Comparison of ENCODE assay signal across 13 cellular contexts in genomic region chr1:39959651-39960333, GRCh38. TPM values are rescaled to one million over a fixed set of nuclear protein-coding genes. Genes with fewer than 3 reads are reported as not detected.
DNase-seq lines count a peak whose midpoint lies in the region; ATAC-seq and TF ChIP-seq lines count a peak whose summit lies in the region.
"Had no signal": no experiment of that assay in that cellular context is flagged by ENCODE, and none has a peak within 500 bp of the region (broad histone marks: within the 10 kb centered on the region; RNA-seq: fewer than 3 reads in every experiment).

No MANE protein-coding gene starts in this region.

- H3K4me3 Mint-ChIP-seq in activated CD4-positive, alpha-beta T cell treated with anti-CD3 and anti-CD28 coated beads for 36 hours, result no peak overlapping the region
- no peak overlapping the region for H3K4me3 Mint-ChIP-seq in T-helper 2 cell treated with Interferon-gamma antibody and Interleukin-4, amounts not matched to agents 5 μg/mL and 100 μg/mL, for 36 hours
- H3K4me3 Mint-ChIP-seq: nephron had no signal

- H3K36me3 ChIP-seq in suprapubic skin (peaks cover 4% of the 10 kb centered on the region), BE2C (no peaks in the 10 kb centered on the region)

- WGBS in suprapubic skin, result 67% methylated on average over 8 of the region's 12 CpGs

- H3K9me3 Mint-ChIP-seq in activated CD4-positive, alpha-beta T cell treated with anti-CD3 and anti-CD28 coated beads for 36 hours (ENCODE audit: low read depth), result no peaks in the 10 kb centered on the region
- H3K9me3 Mint-ChIP-seq in T-helper 2 cell treated with Interferon-gamma antibody and Interleukin-4, amounts not matched to agents 5 μg/mL and 100 μg/mL, for 36 hours, result no peaks in the 10 kb centered on the region
- H3K9me3 Mint-ChIP-seq: nephron had no signal

- POLR2A ChIA-PET in activated CD4-positive, alpha-beta T cell treated with anti-CD3 and anti-CD28 coated beads for 36 hours (lab: Charles Lee), result no interaction called here

- H3K27ac ChIP-seq in suprapubic skin, result peak overlapping the region; percentile 71
- H3K27ac ChIP-seq: SK-N-MC had no signal

- H3K9me3 ChIP-seq in suprapubic skin (no peaks in the 10 kb centered on the region), BE2C (no peaks in the 10 kb centered on the region)

- H3K27ac Mint-ChIP-seq in activated CD4-positive, alpha-beta T cell treated with anti-CD3 and anti-CD28 coated beads for 36 hours, result peak overlapping the region; percentile 42
- H3K27ac Mint-ChIP-seq in T-helper 2 cell treated with Interferon-gamma antibody and Interleukin-4, amounts not matched to agents 5 μg/mL and 100 μg/mL, for 36 hours, result no peak overlapping the region
- H3K27ac Mint-ChIP-seq: nephron had no signal

- H3K36me3 Mint-ChIP-seq in activated CD4-positive, alpha-beta T cell treated with anti-CD3 and anti-CD28 coated beads for 36 hours (ENCODE audit: low read depth), result peaks cover 34% of the 10 kb centered on the region
- H3K36me3 Mint-ChIP-seq in T-helper 2 cell treated with Interferon-gamma antibody and Interleukin-4, amounts not matched to agents 5 μg/mL and 100 μg/mL, for 36 hours (ENCODE audit: low read depth), result no peaks in the 10 kb centered on the region

- no peak for TF ChIP-seq POLR2A in suprapubic skin (IDR thresholded peaks at IDR 0.05)

- H3K27me3 Mint-ChIP-seq in activated CD4-positive, alpha-beta T cell treated with anti-CD3 and anti-CD28 coated beads for 36 hours, result no peaks in the 10 kb centered on the region
- no peaks in the 10 kb centered on the region for H3K27me3 Mint-ChIP-seq in T-helper 2 cell treated with Interferon-gamma antibody and Interleukin-4, amounts not matched to agents 5 μg/mL and 100 μg/mL, for 36 hours (ENCODE audit: low read depth)

- H3K27me3 ChIP-seq in suprapubic skin (no peaks in the 10 kb centered on the region), BE2C (no peaks in the 10 kb centered on the region)

- TF ChIP-seq CTCF in epithelial cell of esophagus (IDR thresholded peaks at IDR 0.05; ENCODE audit: insufficient read depth, low read depth, low read length, missing control alignments) (no peak), suprapubic skin (IDR thresholded peaks at IDR 0.05) (no peak), BE2C (IDR thresholded peaks at IDR 0.05; ENCODE audit: low read depth, low read length) (no peak)

- H3K4me1 Mint-ChIP-seq in activated CD4-positive, alpha-beta T cell treated with anti-CD3 and anti-CD28 coated beads for 36 hours, result peaks cover 35% of the 10 kb centered on the region
- peaks cover 17% of the 10 kb centered on the region for H3K4me1 Mint-ChIP-seq in T-helper 2 cell treated with Interferon-gamma antibody and Interleukin-4, amounts not matched to agents 5 μg/mL and 100 μg/mL, for 36 hours (ENCODE audit: low read depth)

- no peak for ATAC-seq in activated CD4-positive, alpha-beta T cell treated with anti-CD3 and anti-CD28 coated beads for 36 hours

- CTCF ChIA-PET in activated CD4-positive, alpha-beta T cell treated with anti-CD3 and anti-CD28 coated beads for 36 hours (lab: Charles Lee), result interaction anchor here (0.9 to 2.3 kb wide), 3 partner anchors 12 to 48 kb away, joined by 3 to 7 read pairs (median 5); no protein-coding TSS in a partner anchor

- TF ChIP-seq EP300 in suprapubic skin (IDR thresholded peaks at IDR 0.05), result no peak

- H3K4me3 ChIP-seq in epithelial cell of esophagus (ENCODE audit: low read length) (peak overlapping the region; percentile 8), suprapubic skin (peak overlapping the region; percentile 6), BE2C (ENCODE audit: low read depth, low read length) (no peak overlapping the region)
- H3K4me3 ChIP-seq: SK-N-MC had no signal

- peak; percentile 9 for DNase-seq in activated CD4-positive, alpha-beta T cell treated with anti-CD3 and anti-CD28 coated beads for 36 hours
- no peak for DNase-seq in activated CD4-positive, alpha-beta T cell treated with anti-CD3 and anti-CD28 coated beads, Interleukin-2, amount 50 U/mL, for 1 hour
- DNase-seq in NCI-H69 (lab: John Stamatoyannopoulos, UW) (peak; percentile 17), epithelial cell of esophagus (ENCODE audit: low read depth) (no peak), suprapubic skin (ENCODE audit: low spot score in 2 of 2) (no peak), BE2C (no peak), KG1 (lab: John Stamatoyannopoulos, UW) (no peak)
- no peak for DNase-seq in T-helper 2 cell treated with Interferon-gamma antibody and Interleukin-4, amounts not matched to agents 5 μg/mL and 100 μg/mL, for 36 hours (ENCODE audit: low spot score)
- DNase-seq: activated CD4-positive, CD25-positive, alpha-beta regulatory T cell treated with anti-CD3 and anti-CD28 coated beads, Interleukin-2, amount 50 U/mL, for 72 hours; activated gamma-delta T cell; NCI-H526 treated with DMSO at 0.1 percent for 48 hours had no signal

- intact Hi-C loops in activated CD4-positive, alpha-beta T cell treated with anti-CD3 and anti-CD28 coated beads for 36 hours (cut with DNase I, micrococcal nuclease), result loop anchor here in 1 of 2 experiments (5.0 kb wide), 1 partner anchor 42 kb away; no protein-coding TSS in a partner anchor

- H3K4me1 ChIP-seq in suprapubic skin (peaks cover 44% of the 10 kb centered on the region), BE2C (peaks cover 3% of the 10 kb centered on the region; the same call in 1 of the 2 replicates)

RNA-seq across cellular contexts. Expression of gene MFSD2A, which starts 4.8 kb away (rescaled TPM):
- total RNA-seq in activated CD4-positive, alpha-beta T cell treated with anti-CD3 and anti-CD28 coated beads for 36 hours, result 10 to 100 TPM in 1 of 2 experiments, 1 to 10 TPM in 1; 8.8 to 12.8 TPM
- total RNA-seq in suprapubic skin, result 100 to 1,000 TPM; 169 to 416 (median 303) TPM
- polyA plus RNA-seq in BE2C (2012; ENCODE audit: insufficient read depth, insufficient read length, low read depth), result 3.7 TPM

RNA-seq across cellular contexts. Expression of gene MYCL, which starts 58.1 kb away (rescaled TPM):
- under 1 TPM; 0.11 to 0.16 TPM for total RNA-seq in activated CD4-positive, alpha-beta T cell treated with anti-CD3 and anti-CD28 coated beads for 36 hours
- total RNA-seq in suprapubic skin, result 100 to 1,000 TPM in 2 of 4 donors, 10 to 100 TPM in 2; 62.7 to 131 (median 95.1) TPM
- 0.76 TPM for polyA plus RNA-seq in BE2C (2012; ENCODE audit: insufficient read depth, insufficient read length, low read depth)

Comparison
In these comparisons a context has a peak if more than half of its experiments do, and no peak if none do; other contexts are left out.
1. DNase-seq: peak in activated CD4-positive, alpha-beta T cell treated with anti-CD3 and anti-CD28 coated beads for 36 hours (single experiment) and NCI-H69 (single experiment); none in activated CD4-positive, alpha-beta T cell treated with anti-CD3 and anti-CD28 coated beads, Interleukin-2, amount 50 U/mL, for 1 hour (single experiment), epithelial cell of esophagus (single experiment), suprapubic skin (0 of 2), BE2C (single experiment), T-helper 2 cell treated with Interferon-gamma antibody and Interleukin-4, amounts not matched to agents 5 μg/mL and 100 μg/mL, for 36 hours (single experiment) and KG1 (single experiment).
2. RNA of gene MFSD2A, which starts 4.8 kb away (total RNA-seq): 169 to 416 TPM in suprapubic skin; 8.8 to 12.8 TPM in activated CD4-positive, alpha-beta T cell treated with anti-CD3 and anti-CD28 coated beads for 36 hours; every median in the first group is over 10 times any median in the second.
3. RNA of gene MYCL, which starts 58.1 kb away (total RNA-seq): 62.7 to 131 TPM in suprapubic skin; 0.11 to 0.16 TPM in activated CD4-positive, alpha-beta T cell treated with anti-CD3 and anti-CD28 coated beads for 36 hours; every median in the first group is over 10 times any median in the second.